In the genomic region with DNA sequence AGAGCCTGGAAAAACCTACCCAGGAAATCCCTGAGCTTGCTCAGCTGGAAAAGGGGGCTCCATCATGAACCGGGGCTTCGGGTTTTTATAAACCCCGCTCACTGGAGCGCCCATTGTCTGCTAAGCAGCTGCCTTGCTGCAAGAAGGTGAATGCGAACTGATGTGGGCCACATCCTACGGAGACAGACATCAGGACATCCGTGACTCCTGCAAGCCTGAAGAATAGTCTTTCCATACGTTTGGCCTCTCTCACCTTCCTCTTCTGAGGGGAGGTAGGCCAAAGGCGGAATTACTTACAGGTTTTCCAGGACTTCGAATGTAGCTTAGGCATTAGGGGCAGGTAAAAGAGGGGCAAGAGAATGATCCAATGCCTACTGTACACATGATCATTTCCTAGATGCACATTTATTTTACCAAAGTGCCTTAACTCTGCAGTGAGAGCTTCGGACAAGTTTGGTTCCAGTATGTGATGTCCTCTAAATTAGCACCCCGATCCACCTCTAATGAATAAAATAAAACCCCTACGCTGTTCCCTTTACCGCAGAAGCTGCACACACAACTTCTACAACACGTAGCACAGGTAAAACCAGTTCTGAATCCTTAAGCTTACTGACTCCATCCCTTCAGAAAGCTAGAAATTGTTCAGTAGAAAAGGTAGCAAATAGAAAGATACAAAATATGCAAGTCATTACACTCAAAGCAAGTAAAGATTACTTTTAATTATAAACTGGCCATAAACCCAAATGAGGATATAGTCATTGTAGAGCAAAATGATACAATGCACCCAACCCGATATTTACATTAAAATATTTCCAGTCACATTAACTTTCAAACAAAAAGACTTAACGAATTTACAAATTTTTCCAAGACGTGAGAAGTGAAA, we compare ENCODE assay signal across 8 cellular contexts.
DNase-seq lines count a peak whose midpoint lies in the region; ATAC-seq lines count a peak whose summit lies in the region.

No MANE protein-coding gene starts in this region.

- peaks cover 0 to 36% (median 31%) of the 10 kb centered on the region in 11 experiments; a peak in 20 of 22 replicates for H3K27me3 ChIP-seq in BLaER1 treated with 17β-estradiol and CSF1 and Interleukin-3, amounts not matched to agents 10 nM and 100 nM
- no peaks in the 10 kb centered on the region for H3K27me3 ChIP-seq in mucosa of stomach (ENCODE audit: control insufficient read depth, insufficient read depth, low read length)

- DNase-seq in LoVo (ENCODE audit: low spot score) (peak; percentile 7), caudate nucleus (lab: John Stamatoyannopoulos, UW) (peak in 1 of 61 donors; percentile 29), NCI-H2081 (lab: John Stamatoyannopoulos, UW) (no peak), amniotic stem cell (lab: John Stamatoyannopoulos, UW) (no peak)

- ATAC-seq in GM21825 (IDR thresholded peaks at IDR 0.05; ENCODE audit: unreplicated experiment) (no peak), HG03139 (IDR thresholded peaks at IDR 0.05; ENCODE audit: unreplicated experiment) (no peak)

- H3K4me3 ChIP-seq in BLaER1 treated with 17β-estradiol and CSF1 and Interleukin-3, amounts not matched to agents 10 nM and 100 nM = peak overlapping the region; percentile 75 to 93 (median 86)
- peak overlapping the region; percentile 65 for H3K4me3 ChIP-seq in mucosa of stomach (ENCODE audit: low read length)

- peak overlapping the region; percentile 73 to 88 (median 83); a peak in 21 of 22 replicates for H3K9ac ChIP-seq in BLaER1 treated with 17β-estradiol and CSF1 and Interleukin-3, amounts not matched to agents 10 nM and 100 nM
- peak overlapping the region; percentile 65 for H3K9ac ChIP-seq in mucosa of stomach (ENCODE audit: low read length)

- H3K36me3 ChIP-seq in BLaER1 treated with 17β-estradiol and CSF1 and Interleukin-3, amounts not matched to agents 10 nM and 100 nM = peaks cover 25 to 38% (median 36%) of the 10 kb centered on the region in 11 experiments
- no peaks in the 10 kb centered on the region for H3K36me3 ChIP-seq in mucosa of stomach (ENCODE audit: control insufficient read depth, insufficient read depth, low read length)

- peak overlapping the region; percentile 87 to 99 (median 97) for H3K4me2 ChIP-seq in BLaER1 treated with 17β-estradiol and CSF1 and Interleukin-3, amounts not matched to agents 10 nM and 100 nM

- H4K20me1 ChIP-seq in BLaER1 treated with 17β-estradiol and CSF1 and Interleukin-3, amounts not matched to agents 10 nM and 100 nM = peaks cover 0 to 19% (median 4%) of the 10 kb centered on the region in 11 experiments; a peak in 8 of 22 replicates

- H3K9me3 ChIP-seq in BLaER1 treated with 17β-estradiol and CSF1 and Interleukin-3, amounts not matched to agents 10 nM and 100 nM (replicated peaks in 1 of 11) = no peaks in the 10 kb centered on the region
- no peaks in the 10 kb centered on the region for H3K9me3 ChIP-seq in mucosa of stomach (ENCODE audit: control insufficient read depth, low read length)

- H3K4me1 ChIP-seq in BLaER1 treated with 17β-estradiol and CSF1 and Interleukin-3, amounts not matched to agents 10 nM and 100 nM = peaks cover 26 to 51% (median 43%) of the 10 kb centered on the region in 10 experiments
- H3K4me1 ChIP-seq in mucosa of stomach (ENCODE audit: control insufficient read depth, insufficient read depth, low read length) = peaks cover 30% of the 10 kb centered on the region

- H3K27ac ChIP-seq in BLaER1 treated with 17β-estradiol and CSF1 and Interleukin-3, amounts not matched to agents 10 nM and 100 nM = peak overlapping the region in 7 of 11 experiments; percentile 29 to 85 (median 71); a peak in 8 of 22 replicates
- peak overlapping the region; percentile 98 for H3K27ac ChIP-seq in caudate nucleus (ENCODE audit: low read depth, low read length)
